ENCODE assay signal across 20 cellular contexts in the genomic region with DNA sequence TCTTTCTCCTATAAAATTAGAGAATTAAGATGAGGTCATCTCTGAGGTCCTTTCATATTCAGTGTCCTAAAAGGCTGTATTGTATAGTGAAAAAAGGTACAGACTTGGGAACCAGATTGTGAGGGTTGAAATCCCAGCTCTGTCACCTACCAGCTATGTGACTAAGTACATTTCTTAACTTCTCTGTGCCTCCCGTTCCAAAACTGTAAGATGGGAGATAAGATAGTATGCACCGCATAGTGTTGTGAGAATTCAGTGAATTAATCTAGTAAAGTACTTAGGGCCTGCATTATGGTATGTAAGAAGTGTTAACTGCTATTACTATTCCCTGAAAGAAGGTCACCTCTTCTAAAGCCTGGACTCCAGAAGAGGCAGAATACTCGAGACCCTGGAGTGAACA.
DNase-seq lines count a peak whose midpoint lies in the region; ATAC-seq, FAIRE-seq and TF ChIP-seq lines count a peak whose summit lies in the region.
"Had no signal": no experiment of that assay in that cellular context is flagged by ENCODE, and none has a peak within 500 bp of the region (broad histone marks: within the 10 kb centered on the region; RNA-seq: fewer than 3 reads in every experiment).

No MANE protein-coding gene starts in this region.

- no peak overlapping the region for H3K4me2 ChIP-seq in astrocyte (ENCODE audit: low read length)
- H3K4me2 ChIP-seq: GM23338, PC-9 had no signal

- no peaks in the 10 kb centered on the region for H4K20me1 ChIP-seq in astrocyte (ENCODE audit: insufficient read depth, low read length)

- no peak for ATAC-seq in natural killer cell treated with Interleukin-12 subunit alpha and Interleukin-12 subunit beta and Interleukin-15 and Interleukin-18, amount 100 ng/mL, for 72 hours
- ATAC-seq in HG02763 (IDR thresholded peaks at IDR 0.05; ENCODE audit: unreplicated experiment) (no peak), GM18861 (IDR thresholded peaks at IDR 0.05; ENCODE audit: unreplicated experiment) (no peak)
- ATAC-seq: GM12878, GM23338 had no signal

- H3K9me3 ChIP-seq in astrocyte (ENCODE audit: insufficient read depth, low read depth, low read length), result no peaks in the 10 kb centered on the region

- no peak for FAIRE-seq in astrocyte (lab: Jason Lieb, UNC)
- FAIRE-seq: GM12878 had no signal

- DNase-seq in astrocyte (ENCODE audit: low read depth) (peak; percentile 20), immature natural killer cell (no peak), HFFc6 (no peak), mucosa of gallbladder (ENCODE audit: low spot score) (no peak)
- no peak for DNase-seq in natural killer cell treated with Interleukin-12 subunit alpha and Interleukin-12 subunit beta and Interleukin-15 and Interleukin-18, amount 100 ng/mL, for 72 hours (ENCODE audit: low spot score)
- DNase-seq: CD4-positive, alpha-beta T cell; DND-41; HCEC 1CT; IMR-90; NCI-H1105; NCI-H2171 treated with DMSO at 0.1 percent for 48 hours; NCI-H524 treated with DMSO at 0.1 percent for 48 hours; PC-9; RPMI8226; SHP77 had no signal

- H3K36me3 ChIP-seq in astrocyte (ENCODE audit: insufficient read depth, low read length), result no peaks in the 10 kb centered on the region

- no peak overlapping the region for H3K9ac ChIP-seq in astrocyte (ENCODE audit: low read length)

- no peaks in the 10 kb centered on the region for H3K79me2 ChIP-seq in astrocyte (ENCODE audit: insufficient read depth, low read length)

- H3K4me1 ChIP-seq in astrocyte (ENCODE audit: insufficient read depth, low read length), result peaks cover 8% of the 10 kb centered on the region

- H3K9me3 Mint-ChIP-seq in astrocyte (ENCODE audit: unreplicated experiment) (no peaks in the 10 kb centered on the region), immature natural killer cell (no peaks in the 10 kb centered on the region), HFFc6 (no peaks in the 10 kb centered on the region)
- no peaks in the 10 kb centered on the region for H3K9me3 Mint-ChIP-seq in natural killer cell treated with Interleukin-12 subunit alpha and Interleukin-12 subunit beta and Interleukin-15 and Interleukin-18, amount 100 ng/mL, for 72 hours
- H3K9me3 Mint-ChIP-seq: CD4-positive, alpha-beta T cell; GM23338 had no signal

- no peak for TF ChIP-seq CTCF in astrocyte (IDR thresholded peaks at IDR 0.05; ENCODE audit: insufficient read depth, low read depth, low read length)
- no peak for TF ChIP-seq CTCF in HFFc6 (IDR thresholded peaks at IDR 0.05)

- H3K27ac ChIP-seq in astrocyte (ENCODE audit: low read depth, low read length), result no peak overlapping the region
- H3K27ac ChIP-seq: PC-9, SK-N-MC had no signal

- no peak overlapping the region for H3K4me3 ChIP-seq in astrocyte (ENCODE audit: insufficient read depth, low read depth, low read length)
- H3K4me3 ChIP-seq: GM12878, GM23338, PC-9, SK-N-MC had no signal

- no peak overlapping the region for H2AFZ ChIP-seq in astrocyte (ENCODE audit: low read depth, low read length)
- H2AFZ ChIP-seq: GM23338, PC-9 had no signal

- no peaks in the 10 kb centered on the region for H3K36me3 Mint-ChIP-seq in astrocyte (ENCODE audit: low read depth, unreplicated experiment)
- H3K36me3 Mint-ChIP-seq in immature natural killer cell, result peaks cover 0 to 8% (median 4%) of the 10 kb centered on the region in 3 donors
- peaks cover 17% of the 10 kb centered on the region for H3K36me3 Mint-ChIP-seq in natural killer cell treated with Interleukin-12 subunit alpha and Interleukin-12 subunit beta and Interleukin-15 and Interleukin-18, amount 100 ng/mL, for 72 hours
- H3K36me3 Mint-ChIP-seq in HFFc6 (ENCODE audit: low read depth), result no peaks in the 10 kb centered on the region

- H3K4me1 Mint-ChIP-seq in astrocyte (ENCODE audit: low read depth, unreplicated experiment) (peaks cover 8% of the 10 kb centered on the region), immature natural killer cell (peaks cover 87 to 98% of the 10 kb centered on the region in 2 donors), HFFc6 (ENCODE audit: low read depth) (no peaks in the 10 kb centered on the region)
- peaks cover 56 to 58% of the 10 kb centered on the region in 2 donors for H3K4me1 Mint-ChIP-seq in natural killer cell treated with Interleukin-12 subunit alpha and Interleukin-12 subunit beta and Interleukin-15 and Interleukin-18, amount 100 ng/mL, for 72 hours (ENCODE audit: low read depth in 2 of 2)

- H3K4me3 Mint-ChIP-seq in astrocyte (ENCODE audit: unreplicated experiment) (no peak overlapping the region), immature natural killer cell (peak overlapping the region in 3 of 5 donors; percentile 5 to 40 (median 24)), HFFc6 (no peak overlapping the region)
- H3K4me3 Mint-ChIP-seq in natural killer cell treated with Interleukin-12 subunit alpha and Interleukin-12 subunit beta and Interleukin-15 and Interleukin-18, amount 100 ng/mL, for 72 hours, result no peak overlapping the region
- H3K4me3 Mint-ChIP-seq: CD4-positive, alpha-beta T cell; GM23338 had no signal

- H3K27me3 ChIP-seq in astrocyte (ENCODE audit: insufficient read depth, low read length), result no peaks in the 10 kb centered on the region

- H3K27ac Mint-ChIP-seq in astrocyte (ENCODE audit: unreplicated experiment) (no peak overlapping the region), immature natural killer cell (peak overlapping the region; percentile 74 to 93 (median 92)), HFFc6 (no peak overlapping the region)
- peak overlapping the region; percentile 81 to 87 for H3K27ac Mint-ChIP-seq in natural killer cell treated with Interleukin-12 subunit alpha and Interleukin-12 subunit beta and Interleukin-15 and Interleukin-18, amount 100 ng/mL, for 72 hours
- H3K27ac Mint-ChIP-seq: CD4-positive, alpha-beta T cell; GM23338 had no signal

- H3K27me3 Mint-ChIP-seq in astrocyte (ENCODE audit: low read depth, unreplicated experiment) (no peaks in the 10 kb centered on the region), immature natural killer cell (ENCODE audit: low read depth in 3 of 3) (peaks cover 2 to 8% (median 5%) of the 10 kb centered on the region in 3 donors), HFFc6 (ENCODE audit: insufficient read depth) (peaks cover 15% of the 10 kb centered on the region)
- H3K27me3 Mint-ChIP-seq in natural killer cell treated with Interleukin-12 subunit alpha and Interleukin-12 subunit beta and Interleukin-15 and Interleukin-18, amount 100 ng/mL, for 72 hours, result no peaks in the 10 kb centered on the region
- H3K27me3 Mint-ChIP-seq: CD4-positive, alpha-beta T cell had no signal

Comparison
In these comparisons a context has a peak if more than half of its experiments do, and no peak if none do; other contexts are left out.
1. H3K27ac Mint-ChIP-seq: peak in immature natural killer cell (6 of 6) and natural killer cell treated with Interleukin-12 subunit alpha and Interleukin-12 subunit beta and Interleukin-15 and Interleukin-18, amount 100 ng/mL, for 72 hours (2 of 2); none in astrocyte (single experiment) and HFFc6 (single experiment).
2. H3K4me3 Mint-ChIP-seq: peak in immature natural killer cell (3 of 5); none in astrocyte (single experiment), natural killer cell treated with Interleukin-12 subunit alpha and Interleukin-12 subunit beta and Interleukin-15 and Interleukin-18, amount 100 ng/mL, for 72 hours (single experiment) and HFFc6 (single experiment).